ENCODE assay signal across 8 cellular contexts in genomic region chr2:55616509-55617159, GRCh38. TPM values are rescaled to one million over a fixed set of nuclear protein-coding genes. Genes with fewer than 3 reads are reported as not detected.
A peak's percentile ranks its signal among the peaks of the same experiment; 100 is the strongest.
DNase-seq lines count a peak whose midpoint lies in the region; ATAC-seq, FAIRE-seq and TF ChIP-seq lines count a peak whose summit lies in the region.

No MANE protein-coding gene starts in this region.

- POLR2A ChIA-PET in AG04450 (lab: Yijun Ruan, JAX), result interaction anchor here (1.0 kb wide), 1 partner anchor 13 kb away, joined by 3 read pairs; no protein-coding TSS in a partner anchor

- H3K9me3 ChIP-seq in AG04450 (ENCODE audit: control insufficient read depth, insufficient read depth, low read length), result no peaks in the 10 kb centered on the region

- ATAC-seq in HG02981 (IDR thresholded peaks at IDR 0.05; ENCODE audit: unreplicated experiment), result peak; percentile 29

- H3K4me3 ChIP-seq in AG04450 (ENCODE audit: low read depth, low read length) (peak overlapping the region; percentile 97), epithelial cell of proximal tubule (ENCODE audit: low read depth, low read length) (peak overlapping the region; percentile 92)

- FAIRE-seq in GM12891 (lab: Jason Lieb, UNC), result peak; percentile 63

- no peaks in the 10 kb centered on the region for H3K27me3 ChIP-seq in AG04450 (ENCODE audit: control insufficient read depth, insufficient read depth, low read length)

- TF ChIP-seq CTCF in AG04450 (IDR thresholded peaks at IDR 0.05; ENCODE audit: low read depth, low read length) (no peak), epithelial cell of proximal tubule (conservative IDR thresholded peaks at IDR 0.05; ENCODE audit: low read depth, low read length) (no peak)

- peak overlapping the region; percentile 97 for H3K27ac ChIP-seq in AG04450 (ENCODE audit: low read depth, low read length)

- TF ChIP-seq POLR2A in GM12891 (IDR thresholded peaks at IDR 0.05; ENCODE audit: low read depth, low read length), result peak; percentile 78

- CTCF ChIA-PET in AG04450 (lab: Charles Lee), result no interaction called here

- DNase-seq in AG04450 (ENCODE audit: low read depth, low spot score) (no peak), GM12891 (ENCODE audit: insufficient read length, low spot score) (peak; percentile 9), NCI-H2171 (lab: John Stamatoyannopoulos, UW) (peak; percentile 49), epithelial cell of proximal tubule (ENCODE audit: low read depth) (no peak), myocyte (ENCODE audit: low read depth) (peak; percentile 61), ecto neural progenitor cell (ENCODE audit: low spot score) (no peak)
- peak; percentile 39 for DNase-seq in activated CD4-positive, alpha-beta T cell treated with anti-CD3 and anti-CD28 coated beads, Interleukin-2, amount 50 U/mL, for 1 hour

TF ChIP-seq in GM12891, 5 proteins besides CTCF, POLR2A, EP300 and RAD21:
- 0 out of 2 replicates have a peak, but pooled peaks have one; percentile 38 for TF ChIP-seq TAF1 (IDR thresholded peaks at IDR 0.05; ENCODE audit: low read depth, low read length)
- TF ChIP-seq PAX5 (IDR thresholded peaks at IDR 0.05; ENCODE audit: insufficient read depth, low read length, severe bottlenecking), result no peak
- peak; percentile 52 for TF ChIP-seq SPI1 (IDR thresholded peaks at IDR 0.05; ENCODE audit: low read depth, low read length)
- peak; percentile 39; the same call in 1 of the 2 replicates for TF ChIP-seq POU2F2 (IDR thresholded peaks at IDR 0.05; ENCODE audit: low read depth, low read length)
- TF ChIP-seq POLR2AphosphoS5 (IDR thresholded peaks at IDR 0.05; ENCODE audit: low read depth, low read length), result peak; percentile 40; the same call in 1 of the 2 replicates

RNA-seq across cellular contexts. Expression of gene PPP4R3B, which starts 0.8 kb away (rescaled TPM):
- polyA plus RNA-seq in AG04450 (2011; rRNA removed), result 29.2 and 38.3 TPM in 2 replicates
- polyA minus RNA-seq in AG04450 (2011; rRNA and poly(A)+ RNA removed), result 18.8 and 34.7 TPM in 2 replicates
- polyA plus RNA-seq in GM12891 (2012; ENCODE audit: low read depth, missing spikeins), result 24.3 TPM
- total RNA-seq in epithelial cell of proximal tubule (35.2 and 43.4 TPM in 2 replicates), myocyte (32.8 and 40.9 TPM in 2 replicates)
- polyA plus RNA-seq in myocyte (2012), result 15.4 TPM

Comparison
In these comparisons a context has a peak if more than half of its experiments do, and no peak if none do; other contexts are left out.
1. DNase-seq: peak in GM12891 (single experiment), NCI-H2171 (single experiment), activated CD4-positive, alpha-beta T cell treated with anti-CD3 and anti-CD28 coated beads, Interleukin-2, amount 50 U/mL, for 1 hour (single experiment) and myocyte (single experiment); none in AG04450 (single experiment), epithelial cell of proximal tubule (single experiment) and ecto neural progenitor cell (single experiment).